In genomic region chr10:100982916-100983830, GRCh38 we compare ENCODE assay signal across 21 cellular contexts. TPM values are rescaled to one million over a fixed set of nuclear protein-coding genes. Genes with fewer than 3 reads are reported as not detected.
A peak's percentile ranks its signal among the peaks of the same experiment; 100 is the strongest.
DNase-seq lines count a peak whose midpoint lies in the region; ATAC-seq and TF ChIP-seq lines count a peak whose summit lies in the region.
"Had no signal": no experiment of that assay in that cellular context is flagged by ENCODE, and none has a peak within 500 bp of the region (broad histone marks: within the 10 kb centered on the region; RNA-seq: fewer than 3 reads in every experiment).

No MANE protein-coding gene starts in this region.

- H3K36me3 Mint-ChIP-seq in activated T-cell treated with anti-CD3 and anti-CD28 coated beads, Interleukin-2, amount 50 U/mL, for 72 hours (ENCODE audit: insufficient read depth in 2 of 2), result peaks cover 3 to 7% of the 10 kb centered on the region in 2 donors
- H3K36me3 Mint-ChIP-seq in natural killer cell treated with Interleukin-12 subunit alpha and Interleukin-12 subunit beta and Interleukin-15 and Interleukin-18, amount 100 ng/mL, for 72 hours, result peaks cover 7% of the 10 kb centered on the region

- no peaks in the 10 kb centered on the region for H3K9me3 Mint-ChIP-seq in activated T-cell treated with anti-CD3 and anti-CD28 coated beads, Interleukin-2, amount 50 U/mL, for 72 hours
- no peaks in the 10 kb centered on the region for H3K9me3 Mint-ChIP-seq in natural killer cell treated with Interleukin-12 subunit alpha and Interleukin-12 subunit beta and Interleukin-15 and Interleukin-18, amount 100 ng/mL, for 72 hours
- H3K9me3 Mint-ChIP-seq: activated naive CD4-positive, alpha-beta T cell treated with anti-CD3 and anti-CD28 coated beads for 36 hours; central memory CD8-positive, alpha-beta T cell; effector memory CD8-positive, alpha-beta T cell; HFFc6; IgD-negative memory B cell; T-cell had no signal

- peak; percentile 10 for DNase-seq in activated T-cell treated with anti-CD3 and anti-CD28 coated beads, Interleukin-2, amount 50 U/mL, for 1 hour
- no peak for DNase-seq in activated T-cell treated with anti-CD3 and anti-CD28 coated beads, Interleukin-2, amount 50 U/mL, for 72 hours
- DNase-seq in cerebellar nuclear complex (lab: John Stamatoyannopoulos, UW), result peak; percentile 15 to 56
- peak; percentile 41 for DNase-seq in natural killer cell treated with Interleukin-12 subunit alpha and Interleukin-12 subunit beta and Interleukin-15 and Interleukin-18, amount 100 ng/mL, for 72 hours (ENCODE audit: low spot score)
- DNase-seq in substantia nigra (lab: John Stamatoyannopoulos, UW), result peak in 10 of 49 donors; percentile 9 to 50 (median 28)
- no peak for DNase-seq in mucosa of descending colon
- DNase-seq in foreskin melanocyte, result no peak
- DNase-seq: activated CD4-positive, alpha-beta T cell treated with anti-CD3 and anti-CD28 coated beads for 4 hours; activated naive CD4-positive, alpha-beta T cell treated with anti-CD3 and anti-CD28 coated beads for 36 hours; effector memory CD8-positive, alpha-beta T cell; HFFc6; MG63; NCI-H1436 treated with DMSO at 0.1 percent for 48 hours; Right ventricle myocardium superior; stimulated activated CD8-positive, alpha-beta memory T cell treated with anti-CD3 and anti-CD28 coated beads, Interleukin-4, amount 100 ng/mL, for 48 hours had no signal

- H3K4me1 Mint-ChIP-seq in activated T-cell treated with anti-CD3 and anti-CD28 coated beads, Interleukin-2, amount 50 U/mL, for 72 hours (ENCODE audit: low read depth), result peaks cover 21% of the 10 kb centered on the region
- H3K4me1 Mint-ChIP-seq in natural killer cell treated with Interleukin-12 subunit alpha and Interleukin-12 subunit beta and Interleukin-15 and Interleukin-18, amount 100 ng/mL, for 72 hours (ENCODE audit: low read depth in 2 of 2), result peaks cover 13 to 22% of the 10 kb centered on the region in 2 donors

- intact Hi-C loops in mucosa of descending colon (cut with DNase I, micrococcal nuclease), result no loop called here

- H3K27me3 Mint-ChIP-seq in activated T-cell treated with anti-CD3 and anti-CD28 coated beads, Interleukin-2, amount 50 U/mL, for 72 hours (ENCODE audit: low read depth), result no peaks in the 10 kb centered on the region
- no peaks in the 10 kb centered on the region for H3K27me3 Mint-ChIP-seq in natural killer cell treated with Interleukin-12 subunit alpha and Interleukin-12 subunit beta and Interleukin-15 and Interleukin-18, amount 100 ng/mL, for 72 hours
- H3K27me3 Mint-ChIP-seq: central memory CD8-positive, alpha-beta T cell; effector memory CD8-positive, alpha-beta T cell; IgD-negative memory B cell; T-cell had no signal

- peaks cover 7% of the 10 kb centered on the region for H3K36me3 ChIP-seq in mucosa of descending colon (ENCODE audit: low read depth)

- no peak overlapping the region for H3K27ac Mint-ChIP-seq in activated T-cell treated with anti-CD3 and anti-CD28 coated beads, Interleukin-2, amount 50 U/mL, for 72 hours
- no peak overlapping the region for H3K27ac Mint-ChIP-seq in natural killer cell treated with Interleukin-12 subunit alpha and Interleukin-12 subunit beta and Interleukin-15 and Interleukin-18, amount 100 ng/mL, for 72 hours
- H3K27ac Mint-ChIP-seq: activated naive CD4-positive, alpha-beta T cell treated with anti-CD3 and anti-CD28 coated beads for 36 hours; HFFc6; IgD-negative memory B cell; T-cell had no signal

- no peak overlapping the region for H3K4me3 Mint-ChIP-seq in activated T-cell treated with anti-CD3 and anti-CD28 coated beads, Interleukin-2, amount 50 U/mL, for 72 hours
- no peak overlapping the region for H3K4me3 Mint-ChIP-seq in natural killer cell treated with Interleukin-12 subunit alpha and Interleukin-12 subunit beta and Interleukin-15 and Interleukin-18, amount 100 ng/mL, for 72 hours
- H3K4me3 Mint-ChIP-seq: activated naive CD4-positive, alpha-beta T cell treated with anti-CD3 and anti-CD28 coated beads for 36 hours; central memory CD8-positive, alpha-beta T cell; effector memory CD8-positive, alpha-beta T cell; HFFc6; T-cell had no signal

- no peak for ATAC-seq in activated T-cell treated with anti-CD3 and anti-CD28 coated beads, Interleukin-2, amount 50 U/mL, for 72 hours (replicated peaks in 1 of 2)
- ATAC-seq in natural killer cell treated with Interleukin-12 subunit alpha and Interleukin-12 subunit beta and Interleukin-15 and Interleukin-18, amount 100 ng/mL, for 72 hours, result no peak
- ATAC-seq in GM21447 (IDR thresholded peaks at IDR 0.05; ENCODE audit: unreplicated experiment) (no peak), mucosa of descending colon (no peak)
- ATAC-seq: effector memory CD8-positive, alpha-beta T cell; T-cell had no signal

- no peaks in the 10 kb centered on the region for H3K9me3 ChIP-seq in mucosa of descending colon
- H3K9me3 ChIP-seq: BLaER1, MG63, neutrophil had no signal

- peaks cover 15% of the 10 kb centered on the region for H3K4me1 ChIP-seq in mucosa of descending colon (ENCODE audit: low read depth)

- no peak for TF ChIP-seq CTCF in mucosa of descending colon (IDR thresholded peaks at IDR 0.05)

- H3K27ac ChIP-seq in substantia nigra (ENCODE audit: low read depth, low read length, poor library complexity, severe bottlenecking), result peak overlapping the region; percentile 67
- H3K27ac ChIP-seq: BLaER1, neutrophil had no signal

- H3K4me3 ChIP-seq in mucosa of descending colon, result no peak overlapping the region
- H3K4me3 ChIP-seq: BLaER1, MG63 had no signal

RNA-seq across cellular contexts. Expression of gene MRPL43, which starts 4.1 kb away (rescaled TPM):
- total RNA-seq in activated T-cell treated with anti-CD3 and anti-CD28 coated beads, Interleukin-2, amount 50 U/mL, for 72 hours, result 10 to 100 TPM; 38.2 to 41.7 TPM
- 10 to 100 TPM; 52.3 to 60.7 TPM for total RNA-seq in natural killer cell treated with Interleukin-12 subunit alpha and Interleukin-12 subunit beta and Interleukin-15 and Interleukin-18, amount 100 ng/mL, for 72 hours
- 10 to 100 TPM; 61.3 to 82.3 (median 71.4) TPM for total RNA-seq in mucosa of descending colon

RNA-seq across cellular contexts. Expression of gene TWNK, which starts 4.2 kb away (rescaled TPM):
- 10 to 100 TPM; 12.0 to 12.3 TPM for total RNA-seq in activated T-cell treated with anti-CD3 and anti-CD28 coated beads, Interleukin-2, amount 50 U/mL, for 72 hours
- 10 to 100 TPM; 13.6 to 34.2 TPM for total RNA-seq in natural killer cell treated with Interleukin-12 subunit alpha and Interleukin-12 subunit beta and Interleukin-15 and Interleukin-18, amount 100 ng/mL, for 72 hours
- 1 to 10 TPM; 6.0 to 7.8 (median 7.0) TPM for total RNA-seq in mucosa of descending colon

RNA-seq across cellular contexts. Expression of gene SEMA4G, which starts 13.9 kb away (rescaled TPM):
- under 1 TPM; 0.53 to 0.79 TPM for total RNA-seq in activated T-cell treated with anti-CD3 and anti-CD28 coated beads, Interleukin-2, amount 50 U/mL, for 72 hours
- total RNA-seq in natural killer cell treated with Interleukin-12 subunit alpha and Interleukin-12 subunit beta and Interleukin-15 and Interleukin-18, amount 100 ng/mL, for 72 hours, result under 1 TPM in 1 of 2 donors, not detected in 1; 0.19 TPM
- total RNA-seq in mucosa of descending colon, result 100 to 1,000 TPM in 1 of 3 donors, 10 to 100 TPM in 2; 68.5 to 176 (median 91.9) TPM

RNA-seq across cellular contexts. Expression of gene LZTS2, which starts 16.4 kb away (rescaled TPM):
- 10 to 100 TPM; 12.0 to 14.1 TPM for total RNA-seq in activated T-cell treated with anti-CD3 and anti-CD28 coated beads, Interleukin-2, amount 50 U/mL, for 72 hours
- total RNA-seq in natural killer cell treated with Interleukin-12 subunit alpha and Interleukin-12 subunit beta and Interleukin-15 and Interleukin-18, amount 100 ng/mL, for 72 hours, result 1 to 10 TPM; 6.2 to 6.4 TPM
- 10 to 100 TPM; 26.0 to 82.1 (median 31.5) TPM for total RNA-seq in mucosa of descending colon

RNA-seq across cellular contexts. Expression of gene PDZD7, which starts 47.8 kb away (rescaled TPM):
- total RNA-seq in activated T-cell treated with anti-CD3 and anti-CD28 coated beads, Interleukin-2, amount 50 U/mL, for 72 hours, result under 1 TPM; 0.12 to 0.44 TPM
- under 1 TPM; 0.17 to 0.62 TPM for total RNA-seq in natural killer cell treated with Interleukin-12 subunit alpha and Interleukin-12 subunit beta and Interleukin-15 and Interleukin-18, amount 100 ng/mL, for 72 hours
- total RNA-seq in mucosa of descending colon, result under 1 TPM in 2 of 3 donors, not detected in 1; 0.28 to 0.43 TPM

Comparison
In these comparisons a context has a peak if more than half of its experiments do, and no peak if none do; other contexts are left out.
1. DNase-seq: peak in activated T-cell treated with anti-CD3 and anti-CD28 coated beads, Interleukin-2, amount 50 U/mL, for 1 hour (single experiment), cerebellar nuclear complex (2 of 2) and natural killer cell treated with Interleukin-12 subunit alpha and Interleukin-12 subunit beta and Interleukin-15 and Interleukin-18, amount 100 ng/mL, for 72 hours (single experiment); none in activated T-cell treated with anti-CD3 and anti-CD28 coated beads, Interleukin-2, amount 50 U/mL, for 72 hours (0 of 2), mucosa of descending colon (0 of 3) and foreskin melanocyte (single experiment).
2. RNA of gene SEMA4G, which starts 13.9 kb away (total RNA-seq): 68.5 to 176 TPM in mucosa of descending colon; 0.53 to 0.79 TPM in activated T-cell treated with anti-CD3 and anti-CD28 coated beads, Interleukin-2, amount 50 U/mL, for 72 hours and 0.19 TPM in natural killer cell treated with Interleukin-12 subunit alpha and Interleukin-12 subunit beta and Interleukin-15 and Interleukin-18, amount 100 ng/mL, for 72 hours; every median in the first group is over 10 times any median in the second.